In the genomic region with DNA sequence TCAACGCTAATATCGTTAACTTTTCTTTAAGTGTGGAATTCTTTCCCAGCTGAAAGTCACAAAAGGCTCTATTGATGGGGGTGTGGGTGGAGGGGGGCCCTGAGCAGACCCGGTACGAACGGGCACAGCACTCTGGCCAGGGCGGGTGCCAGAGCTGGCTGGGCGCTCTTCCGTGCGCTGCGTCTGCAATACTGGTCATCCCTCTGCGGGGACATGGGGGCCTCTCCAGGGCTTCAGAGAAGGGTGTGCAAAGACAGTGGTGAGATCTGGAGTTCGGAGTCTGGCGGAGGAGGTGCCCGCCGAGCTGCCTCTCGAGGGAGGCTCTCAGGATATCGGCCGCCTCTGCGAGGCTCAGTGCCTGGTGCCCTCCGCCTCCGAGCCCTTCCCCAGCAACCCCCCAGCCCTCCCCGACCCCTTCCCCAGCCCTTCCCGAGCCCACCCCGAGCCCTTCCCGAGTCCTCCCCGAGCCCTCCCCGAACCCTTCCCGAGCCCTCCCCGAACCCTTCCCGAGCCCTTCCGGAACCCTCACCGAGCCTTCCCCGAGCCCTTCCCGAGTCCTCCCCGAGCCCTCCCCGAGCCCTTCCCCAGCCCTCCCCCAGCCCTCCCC, we compare ENCODE assay signal across 1 cellular context.
TF ChIP-seq lines count a peak whose summit lies in the region.

No MANE protein-coding gene starts in this region.

TF ChIP-seq in HepG2, 621 proteins besides CTCF, POLR2A, EP300 and RAD21:
- TF ChIP-seq ZNF335 (CRISPR knock-in tag; IDR thresholded peaks at IDR 0.05) (no peak), FLYWCH1 (CRISPR knock-in tag; IDR thresholded peaks at IDR 0.05) (no peak), ZNF570 (CRISPR knock-in tag; IDR thresholded peaks at IDR 0.05; ENCODE audit: borderline replicate concordance) (no peak), FIP1L1 (IDR thresholded peaks at IDR 0.05; ENCODE audit: borderline replicate concordance, insufficient read depth, low read depth, low read length) (no peak), ZNF501 (CRISPR knock-in tag; IDR thresholded peaks at IDR 0.05) (no peak), HDAC1 (CRISPR knock-in tag; IDR thresholded peaks at IDR 0.05) (no peak), ZNF331 (CRISPR knock-in tag; IDR thresholded peaks at IDR 0.05) (no peak), ZNF747 (CRISPR knock-in tag; IDR thresholded peaks at IDR 0.05; ENCODE audit: borderline replicate concordance) (no peak), MTA1 (CRISPR knock-in tag; IDR thresholded peaks at IDR 0.05; ENCODE audit: borderline replicate concordance) (no peak), TAF15 (IDR thresholded peaks at IDR 0.05; ENCODE audit: low read depth, low read length, poor library complexity, severe bottlenecking) (no peak), KDM5B (CRISPR knock-in tag; IDR thresholded peaks at IDR 0.05; ENCODE audit: borderline replicate concordance) (no peak), RXRA (CRISPR knock-in tag; IDR thresholded peaks at IDR 0.05) (no peak), KAT2B (IDR thresholded peaks at IDR 0.05; ENCODE audit: borderline replicate concordance, low read depth, low read length) (no peak), RBFOX2 (IDR thresholded peaks at IDR 0.05; ENCODE audit: low read depth, low read length) (no peak)
- TF ChIP-seq, protein P1, sequence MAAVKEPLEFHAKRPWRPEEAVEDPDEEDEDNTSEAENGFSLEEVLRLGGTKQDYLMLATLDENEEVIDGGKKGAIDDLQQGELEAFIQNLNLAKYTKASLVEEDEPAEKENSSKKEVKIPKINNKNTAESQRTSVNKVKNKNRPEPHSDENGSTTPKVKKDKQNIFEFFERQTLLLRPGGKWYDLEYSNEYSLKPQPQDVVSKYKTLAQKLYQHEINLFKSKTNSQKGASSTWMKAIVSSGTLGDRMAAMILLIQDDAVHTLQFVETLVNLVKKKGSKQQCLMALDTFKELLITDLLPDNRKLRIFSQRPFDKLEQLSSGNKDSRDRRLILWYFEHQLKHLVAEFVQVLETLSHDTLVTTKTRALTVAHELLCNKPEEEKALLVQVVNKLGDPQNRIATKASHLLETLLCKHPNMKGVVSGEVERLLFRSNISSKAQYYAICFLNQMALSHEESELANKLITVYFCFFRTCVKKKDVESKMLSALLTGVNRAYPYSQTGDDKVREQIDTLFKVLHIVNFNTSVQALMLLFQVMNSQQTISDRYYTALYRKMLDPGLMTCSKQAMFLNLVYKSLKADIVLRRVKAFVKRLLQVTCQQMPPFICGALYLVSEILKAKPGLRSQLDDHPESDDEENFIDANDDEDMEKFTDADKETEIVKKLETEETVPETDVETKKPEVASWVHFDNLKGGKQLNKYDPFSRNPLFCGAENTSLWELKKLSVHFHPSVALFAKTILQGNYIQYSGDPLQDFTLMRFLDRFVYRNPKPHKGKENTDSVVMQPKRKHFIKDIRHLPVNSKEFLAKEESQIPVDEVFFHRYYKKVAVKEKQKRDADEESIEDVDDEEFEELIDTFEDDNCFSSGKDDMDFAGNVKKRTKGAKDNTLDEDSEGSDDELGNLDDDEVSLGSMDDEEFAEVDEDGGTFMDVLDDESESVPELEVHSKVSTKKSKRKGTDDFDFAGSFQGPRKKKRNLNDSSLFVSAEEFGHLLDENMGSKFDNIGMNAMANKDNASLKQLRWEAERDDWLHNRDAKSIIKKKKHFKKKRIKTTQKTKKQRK (IDR thresholded peaks at IDR 0.05; ENCODE audit: low read length): no peak
- TF ChIP-seq, protein P2, sequence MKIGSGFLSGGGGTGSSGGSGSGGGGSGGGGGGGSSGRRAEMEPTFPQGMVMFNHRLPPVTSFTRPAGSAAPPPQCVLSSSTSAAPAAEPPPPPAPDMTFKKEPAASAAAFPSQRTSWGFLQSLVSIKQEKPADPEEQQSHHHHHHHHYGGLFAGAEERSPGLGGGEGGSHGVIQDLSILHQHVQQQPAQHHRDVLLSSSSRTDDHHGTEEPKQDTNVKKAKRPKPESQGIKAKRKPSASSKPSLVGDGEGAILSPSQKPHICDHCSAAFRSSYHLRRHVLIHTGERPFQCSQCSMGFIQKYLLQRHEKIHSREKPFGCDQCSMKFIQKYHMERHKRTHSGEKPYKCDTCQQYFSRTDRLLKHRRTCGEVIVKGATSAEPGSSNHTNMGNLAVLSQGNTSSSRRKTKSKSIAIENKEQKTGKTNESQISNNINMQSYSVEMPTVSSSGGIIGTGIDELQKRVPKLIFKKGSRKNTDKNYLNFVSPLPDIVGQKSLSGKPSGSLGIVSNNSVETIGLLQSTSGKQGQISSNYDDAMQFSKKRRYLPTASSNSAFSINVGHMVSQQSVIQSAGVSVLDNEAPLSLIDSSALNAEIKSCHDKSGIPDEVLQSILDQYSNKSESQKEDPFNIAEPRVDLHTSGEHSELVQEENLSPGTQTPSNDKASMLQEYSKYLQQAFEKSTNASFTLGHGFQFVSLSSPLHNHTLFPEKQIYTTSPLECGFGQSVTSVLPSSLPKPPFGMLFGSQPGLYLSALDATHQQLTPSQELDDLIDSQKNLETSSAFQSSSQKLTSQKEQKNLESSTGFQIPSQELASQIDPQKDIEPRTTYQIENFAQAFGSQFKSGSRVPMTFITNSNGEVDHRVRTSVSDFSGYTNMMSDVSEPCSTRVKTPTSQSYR (CRISPR knock-in tag; IDR thresholded peaks at IDR 0.05; ENCODE audit: borderline replicate concordance): no peak
- TF ChIP-seq, protein P3, sequence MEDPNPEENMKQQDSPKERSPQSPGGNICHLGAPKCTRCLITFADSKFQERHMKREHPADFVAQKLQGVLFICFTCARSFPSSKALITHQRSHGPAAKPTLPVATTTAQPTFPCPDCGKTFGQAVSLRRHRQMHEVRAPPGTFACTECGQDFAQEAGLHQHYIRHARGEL (CRISPR knock-in tag; IDR thresholded peaks at IDR 0.05): no peak
- TF ChIP-seq, protein P4, sequence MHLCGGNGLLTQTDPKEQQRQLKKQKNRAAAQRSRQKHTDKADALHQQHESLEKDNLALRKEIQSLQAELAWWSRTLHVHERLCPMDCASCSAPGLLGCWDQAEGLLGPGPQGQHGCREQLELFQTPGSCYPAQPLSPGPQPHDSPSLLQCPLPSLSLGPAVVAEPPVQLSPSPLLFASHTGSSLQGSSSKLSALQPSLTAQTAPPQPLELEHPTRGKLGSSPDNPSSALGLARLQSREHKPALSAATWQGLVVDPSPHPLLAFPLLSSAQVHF (CRISPR knock-in tag; IDR thresholded peaks at IDR 0.05): no peak
- TF ChIP-seq, protein P5, sequence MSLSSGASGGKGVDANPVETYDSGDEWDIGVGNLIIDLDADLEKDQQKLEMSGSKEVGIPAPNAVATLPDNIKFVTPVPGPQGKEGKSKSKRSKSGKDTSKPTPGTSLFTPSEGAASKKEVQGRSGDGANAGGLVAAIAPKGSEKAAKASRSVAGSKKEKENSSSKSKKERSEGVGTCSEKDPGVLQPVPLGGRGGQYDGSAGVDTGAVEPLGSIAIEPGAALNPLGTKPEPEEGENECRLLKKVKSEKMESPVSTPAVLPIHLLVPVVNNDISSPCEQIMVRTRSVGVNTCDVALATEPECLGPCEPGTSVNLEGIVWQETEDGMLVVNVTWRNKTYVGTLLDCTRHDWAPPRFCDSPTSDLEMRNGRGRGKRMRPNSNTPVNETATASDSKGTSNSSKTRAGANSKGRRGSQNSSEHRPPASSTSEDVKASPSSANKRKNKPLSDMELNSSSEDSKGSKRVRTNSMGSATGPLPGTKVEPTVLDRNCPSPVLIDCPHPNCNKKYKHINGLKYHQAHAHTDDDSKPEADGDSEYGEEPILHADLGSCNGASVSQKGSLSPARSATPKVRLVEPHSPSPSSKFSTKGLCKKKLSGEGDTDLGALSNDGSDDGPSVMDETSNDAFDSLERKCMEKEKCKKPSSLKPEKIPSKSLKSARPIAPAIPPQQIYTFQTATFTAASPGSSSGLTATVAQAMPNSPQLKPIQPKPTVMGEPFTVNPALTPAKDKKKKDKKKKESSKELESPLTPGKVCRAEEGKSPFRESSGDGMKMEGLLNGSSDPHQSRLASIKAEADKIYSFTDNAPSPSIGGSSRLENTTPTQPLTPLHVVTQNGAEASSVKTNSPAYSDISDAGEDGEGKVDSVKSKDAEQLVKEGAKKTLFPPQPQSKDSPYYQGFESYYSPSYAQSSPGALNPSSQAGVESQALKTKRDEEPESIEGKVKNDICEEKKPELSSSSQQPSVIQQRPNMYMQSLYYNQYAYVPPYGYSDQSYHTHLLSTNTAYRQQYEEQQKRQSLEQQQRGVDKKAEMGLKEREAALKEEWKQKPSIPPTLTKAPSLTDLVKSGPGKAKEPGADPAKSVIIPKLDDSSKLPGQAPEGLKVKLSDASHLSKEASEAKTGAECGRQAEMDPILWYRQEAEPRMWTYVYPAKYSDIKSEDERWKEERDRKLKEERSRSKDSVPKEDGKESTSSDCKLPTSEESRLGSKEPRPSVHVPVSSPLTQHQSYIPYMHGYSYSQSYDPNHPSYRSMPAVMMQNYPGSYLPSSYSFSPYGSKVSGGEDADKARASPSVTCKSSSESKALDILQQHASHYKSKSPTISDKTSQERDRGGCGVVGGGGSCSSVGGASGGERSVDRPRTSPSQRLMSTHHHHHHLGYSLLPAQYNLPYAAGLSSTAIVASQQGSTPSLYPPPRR (CRISPR knock-in tag; IDR thresholded peaks at IDR 0.05; ENCODE audit: borderline replicate concordance): no peak
TF ChIP-seq in HepG2: peak in this region for 0.
